ENCODE assay signal across 18 cellular contexts in genomic region chr1:245291351-245291750, GRCh38.
"Had no signal": no experiment of that assay in that cellular context is flagged by ENCODE, and none has a peak within 500 bp of the region (broad histone marks: within the 10 kb centered on the region; RNA-seq: fewer than 3 reads in every experiment).

No MANE protein-coding gene starts in this region.

- H3K36me3 ChIP-seq: esophagus squamous epithelium, lower lobe of right lung, right lobe of liver, suprapubic skin had no signal

- ATAC-seq: naive thymus-derived CD4-positive, alpha-beta T cell; stimulated activated naive CD8-positive, alpha-beta T cell treated with anti-CD3 and anti-CD28 coated beads, Interleukin-15, amount 100 ng/mL, for 72 hours had no signal

- H3K36me3 Mint-ChIP-seq: naive thymus-derived CD4-positive, alpha-beta T cell had no signal

- H3K27me3 ChIP-seq: esophagus squamous epithelium, right lobe of liver, suprapubic skin had no signal

- H3K9me3 Mint-ChIP-seq: stimulated activated naive CD8-positive, alpha-beta T cell treated with anti-CD3 and anti-CD28 coated beads, Interleukin-15, amount 100 ng/mL, for 72 hours; type B pancreatic cell had no signal

- DNase-seq: caudate nucleus; cerebellar nuclear complex; cortex of kidney; effector CD4-positive, alpha-beta T cell; esophagus squamous epithelium; foreskin melanocyte; left ventricle myocardium superior; lower lobe of right lung; naive thymus-derived CD4-positive, alpha-beta T cell; right lobe of liver; small intestine; stimulated activated CD4-positive, alpha-beta T cell treated with anti-CD3 and anti-CD28 coated beads, Interleukin-15, amount 100 ng/mL, for 24 hours; stimulated activated CD4-positive, alpha-beta T cell treated with anti-CD3 and anti-CD28 coated beads, Interleukin-2, amount 100 ng/mL, for 48 hours; stimulated activated naive CD4-positive, alpha-beta T cell; stimulated activated naive CD8-positive, alpha-beta T cell treated with anti-CD3 and anti-CD28 coated beads, Interleukin-15, amount 100 ng/mL, for 72 hours had no signal

- H3K4me3 Mint-ChIP-seq: naive thymus-derived CD4-positive, alpha-beta T cell; stimulated activated naive CD8-positive, alpha-beta T cell treated with anti-CD3 and anti-CD28 coated beads, Interleukin-15, amount 100 ng/mL, for 72 hours; type B pancreatic cell had no signal

- H3K27ac ChIP-seq: esophagus squamous epithelium, lower lobe of right lung, parathyroid adenoma, right lobe of liver, suprapubic skin had no signal

- H3K27ac Mint-ChIP-seq: naive thymus-derived CD4-positive, alpha-beta T cell; stimulated activated naive CD8-positive, alpha-beta T cell treated with anti-CD3 and anti-CD28 coated beads, Interleukin-15, amount 100 ng/mL, for 72 hours; type B pancreatic cell had no signal

- H3K27me3 Mint-ChIP-seq: type B pancreatic cell had no signal

- H3K9me3 ChIP-seq: esophagus squamous epithelium, lower lobe of right lung, right lobe of liver, suprapubic skin had no signal

- H3K4me1 ChIP-seq: esophagus squamous epithelium, lower lobe of right lung, parathyroid adenoma, right lobe of liver, suprapubic skin had no signal

- H3K4me3 ChIP-seq: esophagus squamous epithelium, lower lobe of right lung, right lobe of liver, suprapubic skin had no signal

- H3K4me1 Mint-ChIP-seq: stimulated activated naive CD8-positive, alpha-beta T cell treated with anti-CD3 and anti-CD28 coated beads, Interleukin-15, amount 100 ng/mL, for 72 hours had no signal
